Comparison of ENCODE assay signal across 21 cellular contexts in genomic region chr6:12020187-12020791, GRCh38. TPM values are rescaled to one million over a fixed set of nuclear protein-coding genes. Genes with fewer than 3 reads are reported as not detected.
DNase-seq lines count a peak whose midpoint lies in the region; ATAC-seq and TF ChIP-seq lines count a peak whose summit lies in the region.
"Had no signal": no experiment of that assay in that cellular context is flagged by ENCODE, and none has a peak within 500 bp of the region (broad histone marks: within the 10 kb centered on the region; RNA-seq: fewer than 3 reads in every experiment).

No MANE protein-coding gene starts in this region.

- H3K9me3 ChIP-seq in CD4-positive, alpha-beta T cell (ENCODE audit: control insufficient read depth, low read length), result no peaks in the 10 kb centered on the region
- no peaks in the 10 kb centered on the region for H3K9me3 ChIP-seq in naive thymus-derived CD4-positive, alpha-beta T cell (ENCODE audit: control insufficient read depth in 2 of 3, low read length in 3 of 3)
- H3K9me3 ChIP-seq: body of pancreas, lower lobe of right lung, SK-N-SH, upper lobe of right lung had no signal

- no peaks in the 10 kb centered on the region for H3K27me3 ChIP-seq in CD4-positive, alpha-beta T cell (ENCODE audit: control insufficient read depth, insufficient read depth, low read length)
- no peaks in the 10 kb centered on the region for H3K27me3 ChIP-seq in naive thymus-derived CD4-positive, alpha-beta T cell (ENCODE audit: control insufficient read depth in 2 of 2, insufficient read depth in 2 of 2, low read length in 2 of 2)
- H3K27me3 ChIP-seq: body of pancreas, upper lobe of right lung had no signal

- H3K9me3 Mint-ChIP-seq in activated CD4-positive, alpha-beta T cell treated with anti-CD3 and anti-CD28 coated beads, Interleukin-2, amount 10 ng/mL, durations not matched to agents 24 days and 14 days, result peaks cover 5% of the 10 kb centered on the region
- H3K9me3 Mint-ChIP-seq in CD4-positive, alpha-beta T cell, result no peaks in the 10 kb centered on the region
- H3K9me3 Mint-ChIP-seq in activated CD8-positive, alpha-beta T cell treated with anti-CD3 and anti-CD28 coated beads, Interleukin-2, amount 10 ng/mL, durations not matched to agents 7 days and 5 days (ENCODE audit: insufficient read depth), result peaks cover 5% of the 10 kb centered on the region
- peaks cover 0 to 4% (median 0%) of the 10 kb centered on the region in 11 donors for H3K9me3 Mint-ChIP-seq in naive thymus-derived CD4-positive, alpha-beta T cell

- peaks cover 68% of the 10 kb centered on the region for H3K36me3 Mint-ChIP-seq in activated CD4-positive, alpha-beta T cell treated with anti-CD3 and anti-CD28 coated beads, Interleukin-2, amount 10 ng/mL, durations not matched to agents 24 days and 14 days (ENCODE audit: low read depth)
- peaks cover 77% of the 10 kb centered on the region for H3K36me3 Mint-ChIP-seq in CD4-positive, alpha-beta T cell (ENCODE audit: low read depth)
- peaks cover 74% of the 10 kb centered on the region for H3K36me3 Mint-ChIP-seq in activated CD8-positive, alpha-beta T cell treated with anti-CD3 and anti-CD28 coated beads, Interleukin-2, amount 10 ng/mL, durations not matched to agents 7 days and 5 days (ENCODE audit: low read depth)
- peaks cover 15 to 61% (median 47%) of the 10 kb centered on the region in 5 donors for H3K36me3 Mint-ChIP-seq in naive thymus-derived CD4-positive, alpha-beta T cell

- H3K4me1 Mint-ChIP-seq in activated CD4-positive, alpha-beta T cell treated with anti-CD3 and anti-CD28 coated beads, Interleukin-2, amount 10 ng/mL, durations not matched to agents 24 days and 14 days, result peaks cover 39% of the 10 kb centered on the region
- H3K4me1 Mint-ChIP-seq in CD4-positive, alpha-beta T cell (ENCODE audit: low read depth), result peaks cover 78% of the 10 kb centered on the region
- peaks cover 46% of the 10 kb centered on the region for H3K4me1 Mint-ChIP-seq in activated CD8-positive, alpha-beta T cell treated with anti-CD3 and anti-CD28 coated beads, Interleukin-2, amount 10 ng/mL, durations not matched to agents 7 days and 5 days (ENCODE audit: low read depth)
- H3K4me1 Mint-ChIP-seq in naive thymus-derived CD4-positive, alpha-beta T cell, result peaks cover 21 to 85% (median 79%) of the 10 kb centered on the region in 7 donors

- peaks cover 0 to 19% of the 10 kb centered on the region in 2 donors for H3K4me1 ChIP-seq in naive thymus-derived CD4-positive, alpha-beta T cell (ENCODE audit: control insufficient read depth in 2 of 2, insufficient read depth in 2 of 2, low read length in 2 of 2)

- no peak for ATAC-seq in CD4-positive, alpha-beta T cell (ENCODE audit: poor library complexity)
- ATAC-seq in activated CD8-positive, alpha-beta T cell treated with anti-CD3 and anti-CD28 coated beads, Interleukin-2, amount 10 ng/mL, durations not matched to agents 7 days and 5 days, result no peak
- ATAC-seq in naive thymus-derived CD4-positive, alpha-beta T cell, result peak; percentile 3
- ATAC-seq: body of pancreas, lower lobe of right lung, upper lobe of right lung had no signal

- H3K36me3 ChIP-seq in naive thymus-derived CD4-positive, alpha-beta T cell (ENCODE audit: control insufficient read depth in 2 of 3, insufficient read depth in 3 of 3, low read length in 3 of 3), result peaks cover 0 to 15% (median 0%) of the 10 kb centered on the region in 3 experiments
- H3K36me3 ChIP-seq: upper lobe of right lung had no signal

- peak overlapping the region; percentile 48 for H3K27ac Mint-ChIP-seq in activated CD4-positive, alpha-beta T cell treated with anti-CD3 and anti-CD28 coated beads, Interleukin-2, amount 10 ng/mL, durations not matched to agents 24 days and 14 days
- H3K27ac Mint-ChIP-seq in CD4-positive, alpha-beta T cell, result peak overlapping the region; percentile 60
- H3K27ac Mint-ChIP-seq in activated CD8-positive, alpha-beta T cell treated with anti-CD3 and anti-CD28 coated beads, Interleukin-2, amount 10 ng/mL, durations not matched to agents 7 days and 5 days, result peak overlapping the region; percentile 6
- H3K27ac Mint-ChIP-seq in naive thymus-derived CD4-positive, alpha-beta T cell, result peak overlapping the region; percentile 35 to 92 (median 86)
- H3K27ac Mint-ChIP-seq: progenitor cell of endocrine pancreas had no signal

- no peak for DNase-seq in activated CD4-positive, alpha-beta T cell treated with anti-CD3 and anti-CD28 coated beads, Interleukin-2, amount 10 ng/mL, durations not matched to agents 24 days and 14 days
- no peak for DNase-seq in activated CD4-positive, alpha-beta T cell treated with anti-CD3 and anti-CD28 coated beads for 1 hour
- DNase-seq in CD4-positive, alpha-beta T cell, result no peak
- DNase-seq in activated CD8-positive, alpha-beta T cell treated with anti-CD3 and anti-CD28 coated beads, Interleukin-2, amount 10 ng/mL, durations not matched to agents 7 days and 5 days, result no peak
- DNase-seq in naive thymus-derived CD4-positive, alpha-beta T cell, result no peak
- no peak for DNase-seq in NCI-H774 (lab: John Stamatoyannopoulos, UW)
- no peak for DNase-seq in DMS 273 (lab: John Stamatoyannopoulos, UW; ENCODE audit: unreplicated experiment)
- no peak for DNase-seq in NCI-H2227 (lab: John Stamatoyannopoulos, UW; ENCODE audit: unreplicated experiment)
- DNase-seq: 8988T, body of pancreas, GDM1, GOT3, kidney glomerular epithelial cell, lower lobe of right lung, NCI-H1436 treated with DMSO at 0.1 percent for 48 hours, NCI-H2171 treated with DMSO at 0.1 percent for 48 hours, NCI-H526, SK-N-SH, upper lobe of right lung had no signal

- no peak overlapping the region for H3K27ac ChIP-seq in CD4-positive, alpha-beta T cell (ENCODE audit: low read depth, low read length)
- H3K27ac ChIP-seq in naive thymus-derived CD4-positive, alpha-beta T cell (ENCODE audit: low read depth, low read length), result peak overlapping the region; percentile 53
- H3K27ac ChIP-seq: body of pancreas, KMS-11, lower lobe of right lung, upper lobe of right lung had no signal

- CTCF ChIA-PET in CD4-positive, alpha-beta T cell (lab: Charles Lee), result interaction anchor here (0.6 to 1.2 kb wide), 4 partner anchors 45 to 490 kb away, joined by 3 to 5 read pairs (median 4); no protein-coding TSS in a partner anchor
- CTCF ChIA-PET in activated CD8-positive, alpha-beta T cell treated with anti-CD3 and anti-CD28 coated beads, Interleukin-2, amount 10 ng/mL, durations not matched to agents 7 days and 5 days (lab: Charles Lee), result no interaction called here
- CTCF ChIA-PET in naive thymus-derived CD4-positive, alpha-beta T cell (lab: Charles Lee), result interaction anchor here (0.7 kb wide), 1 partner anchor 19 kb away, joined by 4 read pairs; no protein-coding TSS in a partner anchor

- POLR2A ChIA-PET in CD4-positive, alpha-beta T cell (lab: Charles Lee), result interaction anchor here (1.0 kb wide), 1 partner anchor 306 kb away, joined by 3 read pairs; no protein-coding TSS in a partner anchor
- POLR2A ChIA-PET in activated CD8-positive, alpha-beta T cell treated with anti-CD3 and anti-CD28 coated beads, Interleukin-2, amount 10 ng/mL, durations not matched to agents 7 days and 5 days (lab: Charles Lee), result no interaction called here
- POLR2A ChIA-PET in naive thymus-derived CD4-positive, alpha-beta T cell (lab: Charles Lee), result interaction anchor here (0.8 kb wide), 1 partner anchor 9 kb away, joined by 3 read pairs; no protein-coding TSS in a partner anchor

- no peaks in the 10 kb centered on the region for H3K27me3 Mint-ChIP-seq in activated CD4-positive, alpha-beta T cell treated with anti-CD3 and anti-CD28 coated beads, Interleukin-2, amount 10 ng/mL, durations not matched to agents 24 days and 14 days
- no peaks in the 10 kb centered on the region for H3K27me3 Mint-ChIP-seq in CD4-positive, alpha-beta T cell
- no peaks in the 10 kb centered on the region for H3K27me3 Mint-ChIP-seq in activated CD8-positive, alpha-beta T cell treated with anti-CD3 and anti-CD28 coated beads, Interleukin-2, amount 10 ng/mL, durations not matched to agents 7 days and 5 days (ENCODE audit: low read depth)
- H3K27me3 Mint-ChIP-seq in naive thymus-derived CD4-positive, alpha-beta T cell, result no peaks in the 10 kb centered on the region
- H3K27me3 Mint-ChIP-seq: progenitor cell of endocrine pancreas had no signal

- H3K4me3 ChIP-seq in naive thymus-derived CD4-positive, alpha-beta T cell (ENCODE audit: low read length), result no peak overlapping the region
- H3K4me3 ChIP-seq: body of pancreas, lower lobe of right lung, upper lobe of right lung had no signal

- intact Hi-C loops in activated CD4-positive, alpha-beta T cell treated with anti-CD3 and anti-CD28 coated beads, Interleukin-2, amount 10 ng/mL, durations not matched to agents 24 days and 14 days (cut with micrococcal nuclease), result no loop called here
- intact Hi-C loops in CD4-positive, alpha-beta T cell (cut with DNase I, micrococcal nuclease), result no loop called here
- intact Hi-C loops in naive thymus-derived CD4-positive, alpha-beta T cell (cut with micrococcal nuclease), result no loop called here

- H3K4me3 Mint-ChIP-seq in activated CD4-positive, alpha-beta T cell treated with anti-CD3 and anti-CD28 coated beads, Interleukin-2, amount 10 ng/mL, durations not matched to agents 24 days and 14 days, result peak overlapping the region; percentile 31
- H3K4me3 Mint-ChIP-seq in CD4-positive, alpha-beta T cell, result peak overlapping the region; percentile 46
- H3K4me3 Mint-ChIP-seq in activated CD8-positive, alpha-beta T cell treated with anti-CD3 and anti-CD28 coated beads, Interleukin-2, amount 10 ng/mL, durations not matched to agents 7 days and 5 days, result no peak overlapping the region
- H3K4me3 Mint-ChIP-seq in naive thymus-derived CD4-positive, alpha-beta T cell, result peak overlapping the region in 9 of 10 donors; percentile 1 to 66 (median 34)

- TF ChIP-seq CTCF in CD4-positive, alpha-beta T cell (IDR thresholded peaks at IDR 0.05), result no peak

RNA-seq across cellular contexts. Expression of gene HIVEP1, which starts 8.2 kb away (rescaled TPM):
- total RNA-seq in activated CD4-positive, alpha-beta T cell treated with anti-CD3 and anti-CD28 coated beads, Interleukin-2, amount 10 ng/mL, durations not matched to agents 24 days and 14 days, result 55.3 and 57.6 TPM in 2 replicates
- 10 to 100 TPM; 76.3 to 78.8 TPM for total RNA-seq in CD4-positive, alpha-beta T cell
- total RNA-seq in activated CD8-positive, alpha-beta T cell treated with anti-CD3 and anti-CD28 coated beads, Interleukin-2, amount 10 ng/mL, durations not matched to agents 7 days and 5 days, result 10 to 100 TPM; 21.2 to 21.4 TPM
- 10 to 100 TPM; 29.2 to 86.1 (median 38.2) TPM for total RNA-seq in naive thymus-derived CD4-positive, alpha-beta T cell
- polyA plus RNA-seq in naive thymus-derived CD4-positive, alpha-beta T cell, result 10 to 100 TPM; 13.2 to 16.6 TPM

Comparison
In these comparisons a context has a peak if more than half of its experiments do, and no peak if none do; other contexts are left out.
1. H3K27ac Mint-ChIP-seq: peak in every context shown above with its lines; median percentile 86 in naive thymus-derived CD4-positive, alpha-beta T cell; 60 in CD4-positive, alpha-beta T cell; 48 in activated CD4-positive, alpha-beta T cell treated with anti-CD3 and anti-CD28 coated beads, Interleukin-2, amount 10 ng/mL, durations not matched to agents 24 days and 14 days; 6 in activated CD8-positive, alpha-beta T cell treated with anti-CD3 and anti-CD28 coated beads, Interleukin-2, amount 10 ng/mL, durations not matched to agents 7 days and 5 days.